Comparison of ENCODE assay signal across 10 cellular contexts in genomic region chr7:95331004-95331337, GRCh38. TPM values are rescaled to one million over a fixed set of nuclear protein-coding genes. Genes with fewer than 3 reads are reported as not detected.
DNase-seq lines count a peak whose midpoint lies in the region; ATAC-seq and TF ChIP-seq lines count a peak whose summit lies in the region.
"Had no signal": no experiment of that assay in that cellular context is flagged by ENCODE, and none has a peak within 500 bp of the region (broad histone marks: within the 10 kb centered on the region; RNA-seq: fewer than 3 reads in every experiment).

No MANE protein-coding gene starts in this region.

- H3K4ac ChIP-seq in trophoblast cell (ENCODE audit: low read depth, low read length), result no peak overlapping the region

- H2BK5ac ChIP-seq in trophoblast cell (ENCODE audit: low read depth, low read length, poor library complexity), result no peak overlapping the region

- H4K8ac ChIP-seq in trophoblast cell (ENCODE audit: low read depth, low read length), result no peak overlapping the region

- H3K18ac ChIP-seq in trophoblast cell (ENCODE audit: low read length), result no peak overlapping the region

- H3K9ac ChIP-seq in liver (ENCODE audit: low read depth in 1 of 2, low read length in 2 of 2) (peak overlapping the region in 1 of 2 donors; percentile 62), trophoblast cell (ENCODE audit: low read length) (no peak overlapping the region)

- no peaks in the 10 kb centered on the region for H3K79me2 ChIP-seq in trophoblast cell (ENCODE audit: control insufficient read depth, insufficient read depth, low read length, poor library complexity)

- TF ChIP-seq RAD21 in liver (IDR thresholded peaks at IDR 0.05), result no peak

- H3K4me2 ChIP-seq in trophoblast cell (ENCODE audit: low read length), result no peak overlapping the region

- H3K36me3 ChIP-seq in liver (ENCODE audit: control insufficient read depth in 4 of 4, insufficient read depth in 3 of 4, low read depth in 1 of 4, low read length in 3 of 4) (no peaks in the 10 kb centered on the region), trophoblast cell (ENCODE audit: control insufficient read depth in 1 of 2, insufficient read depth in 2 of 2, low read length in 2 of 2) (no peaks in the 10 kb centered on the region)

- H3K4me3 ChIP-seq in liver (ENCODE audit: low read depth in 1 of 3, low read length in 3 of 3) (peak overlapping the region; percentile 51 to 64 (median 59)), trophoblast cell (ENCODE audit: low read depth, low read length) (no peak overlapping the region)

- peak overlapping the region; percentile 42 to 69 for H3K27ac ChIP-seq in liver (ENCODE audit: low read depth in 1 of 2, low read length in 2 of 2)
- H3K27ac ChIP-seq in trophoblast cell (ENCODE audit: low read depth, low read length), result no peak overlapping the region
- H3K27ac ChIP-seq: VCaP had no signal

- WGBS in liver, result 97% methylated on average over 1 of the region's 1 CpG
- WGBS in trophoblast cell (ENCODE audit: extremely low coverage, insufficient coverage, insufficient read length), result no CpG with 5 or more reads among the region's 1 CpG

- H3K79me1 ChIP-seq in trophoblast cell (ENCODE audit: low read length), result no peaks in the 10 kb centered on the region

- no peak overlapping the region for H2BK120ac ChIP-seq in trophoblast cell (ENCODE audit: insufficient read depth, low read length, poor library complexity)

- H3K23ac ChIP-seq in trophoblast cell (ENCODE audit: low read length), result no peak overlapping the region

- no peak overlapping the region for H2BK12ac ChIP-seq in trophoblast cell (ENCODE audit: low read length)

- H3K27me3 ChIP-seq in liver (ENCODE audit: control insufficient read depth in 4 of 4, insufficient read depth in 4 of 4, low read length in 3 of 4) (no peaks in the 10 kb centered on the region), trophoblast cell (ENCODE audit: insufficient read depth, low read length) (no peaks in the 10 kb centered on the region)

- H2AFZ ChIP-seq in trophoblast cell (ENCODE audit: insufficient read depth, low read length, poor library complexity), result no peak overlapping the region

- no peaks in the 10 kb centered on the region for H3K9me3 ChIP-seq in liver (ENCODE audit: control insufficient read depth in 4 of 4, low read length in 3 of 4)
- H3K9me3 ChIP-seq in trophoblast cell (ENCODE audit: insufficient read depth, low read depth, low read length), result no peaks in the 10 kb centered on the region

- H3K14ac ChIP-seq in trophoblast cell (ENCODE audit: low read length), result no peak overlapping the region

- TF ChIP-seq CTCF in liver (IDR thresholded peaks at IDR 0.05; ENCODE audit: low read depth, low read length, missing input control), result no peak

- no peak overlapping the region for H4K91ac ChIP-seq in trophoblast cell (ENCODE audit: low read depth, low read length)

- no peak overlapping the region for H4K12ac ChIP-seq in trophoblast cell (ENCODE audit: low read depth, low read length)

- ATAC-seq in GM18499 (IDR thresholded peaks at IDR 0.05; ENCODE audit: insufficient read depth, unreplicated experiment) (peak; percentile 24), GM21619 (IDR thresholded peaks at IDR 0.05; ENCODE audit: unreplicated experiment) (peak; percentile 32)

- H2AK5ac ChIP-seq in trophoblast cell (ENCODE audit: low read length), result no peak overlapping the region

- peaks cover 4 to 37% (median 22%) of the 10 kb centered on the region in 4 donors for H3K4me1 ChIP-seq in liver (ENCODE audit: control insufficient read depth in 4 of 4, insufficient read depth in 4 of 4, low read length in 3 of 4)
- no peaks in the 10 kb centered on the region for H3K4me1 ChIP-seq in trophoblast cell (ENCODE audit: control insufficient read depth in 1 of 2, insufficient read depth in 2 of 2, low read length in 2 of 2)

- DNase-seq in LHCN-M2 (ENCODE audit: low read depth), result peak; percentile 8
- DNase-seq in SW 1271 (lab: John Stamatoyannopoulos, UW), result no peak
- no peak for DNase-seq in trophoblast cell
- DNase-seq in dedifferentiated amniotic fluid mesenchymal stem cell (ENCODE audit: extremely low spot score), result no peak
- no peak for DNase-seq in AML-193 (lab: John Stamatoyannopoulos, UW)
- DNase-seq: stimulated activated naive CD4-positive, alpha-beta T cell treated with Interleukin-2 at 50 U/mL for 16 hours had no signal

TF ChIP-seq in liver, 16 proteins besides CTCF, POLR2A, EP300 and RAD21:
- TF ChIP-seq NR2F2 (IDR thresholded peaks at IDR 0.05) (no peak), YY1 (IDR thresholded peaks at IDR 0.05) (no peak), JUND (IDR thresholded peaks at IDR 0.05) (no peak), REST (IDR thresholded peaks at IDR 0.05) (no peak), TAF1 (conservative IDR thresholded peaks at IDR 0.05) (no peak), FOXA1 (IDR thresholded peaks at IDR 0.05) (no peak), GABPA (IDR thresholded peaks at IDR 0.05 in 1 of 2, conservative IDR thresholded peaks at IDR 0.05 in 1 of 2) (no peak)

RNA-seq across cellular contexts. Expression of gene PON1, which starts 6.6 kb away (rescaled TPM):
- total RNA-seq in LHCN-M2 (2014; rRNA removed), result 0.75 TPM in 1 of 2 replicates, not detected in the other
- polyA plus RNA-seq in LHCN-M2 (2012), result not detected
- 100 to 1,000 TPM in 1 of 2 donors, 10 to 100 TPM in 1; 54.8 to 190 TPM for total RNA-seq in liver
- polyA plus RNA-seq in liver, result 1,000 to 10,000 TPM in 1 of 2 donors, 100 to 1,000 TPM in 1; 224 to 1,101 TPM
- polyA plus RNA-seq in trophoblast cell (2013), result not detected in 2 replicates

Comparison
In these comparisons a context has a peak if more than half of its experiments do, and no peak if none do; other contexts are left out.
1. RNA of gene PON1, which starts 6.6 kb away (total RNA-seq): 54.8 to 190 TPM in liver; 0.75 TPM in LHCN-M2; every median in the first group is over 10 times any median in the second.